10 cellular contexts compared by ENCODE assay signal in the genomic region with DNA sequence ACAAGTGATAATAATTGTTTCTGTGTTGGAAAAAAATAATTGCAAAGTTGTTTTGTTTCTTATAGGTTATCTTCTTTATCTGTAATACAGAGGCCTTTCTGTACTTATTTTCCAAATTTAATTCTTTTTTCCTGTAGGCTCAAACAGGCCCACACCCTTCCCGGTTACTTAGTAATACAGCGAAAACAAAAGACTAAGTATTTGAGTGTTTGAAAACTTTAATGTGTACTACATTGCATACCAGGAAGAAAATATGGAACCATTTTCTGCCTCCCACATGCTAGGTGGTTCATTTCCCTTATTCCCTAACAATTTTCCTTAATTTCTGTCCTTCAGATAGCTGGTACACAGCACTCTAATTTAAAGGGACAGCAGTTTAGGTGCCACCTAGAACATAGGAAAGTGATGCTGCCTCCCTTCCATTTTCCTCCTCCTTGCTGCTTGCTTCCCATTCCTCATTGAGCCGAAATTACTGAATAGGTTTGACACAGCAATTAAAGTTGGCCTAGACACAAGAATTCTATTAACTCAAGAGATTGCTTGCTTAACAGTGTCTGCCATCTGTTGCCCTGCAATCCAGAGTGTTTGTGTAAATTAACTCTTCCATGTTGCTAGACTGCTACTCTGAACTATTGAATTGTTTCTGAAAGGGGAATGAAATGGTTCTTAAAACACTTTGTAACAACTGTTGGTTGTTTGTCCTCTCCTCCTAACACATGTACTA. TPM values are rescaled to one million over a fixed set of nuclear protein-coding genes. Genes with fewer than 3 reads are reported as not detected.
DNase-seq lines count a peak whose midpoint lies in the region; ATAC-seq and TF ChIP-seq lines count a peak whose summit lies in the region.
"Had no signal": no experiment of that assay in that cellular context is flagged by ENCODE, and none has a peak within 500 bp of the region (broad histone marks: within the 10 kb centered on the region; RNA-seq: fewer than 3 reads in every experiment).

No MANE protein-coding gene starts in this region.

- TF ChIP-seq EP300 in transverse colon (IDR thresholded peaks at IDR 0.05; ENCODE audit: low read depth): no peak

- H3K4me1 Mint-ChIP-seq in activated naive CD4-positive, alpha-beta T cell treated with anti-CD3 and anti-CD28 coated beads, Interleukin-2, amount 50 U/mL, for 24 hours: peaks cover 24% of the 10 kb centered on the region
- no peaks in the 10 kb centered on the region for H3K4me1 Mint-ChIP-seq in WTC11

- no peak for TF ChIP-seq CTCF in WTC11 (IDR thresholded peaks at IDR 0.05)
- TF ChIP-seq CTCF in transverse colon (IDR thresholded peaks at IDR 0.05): no peak
- TF ChIP-seq CTCF in Peyer's patch (IDR thresholded peaks at IDR 0.05): no peak

- peak overlapping the region; percentile 42 to 67 (median 54) for H3K27ac ChIP-seq in transverse colon
- H3K27ac ChIP-seq in Peyer's patch: peak overlapping the region in 2 of 4 donors; percentile 14 to 56
- H3K27ac ChIP-seq: BLaER1 treated with 17β-estradiol and CSF1 and Interleukin-3, amounts not matched to agents 10 nM and 100 nM had no signal

- H3K4me3 ChIP-seq in transverse colon (no peak overlapping the region), Peyer's patch (no peak overlapping the region)
- H3K4me3 ChIP-seq: BLaER1 treated with 17β-estradiol and CSF1 and Interleukin-3, amounts not matched to agents 10 nM and 100 nM had no signal

- no peaks in the 10 kb centered on the region for H3K27me3 ChIP-seq in transverse colon
- H3K27me3 ChIP-seq in Peyer's patch: no peaks in the 10 kb centered on the region
- H3K27me3 ChIP-seq: BLaER1 treated with 17β-estradiol and CSF1 and Interleukin-3, amounts not matched to agents 10 nM and 100 nM had no signal

- peaks cover 19% of the 10 kb centered on the region for H3K36me3 Mint-ChIP-seq in activated naive CD4-positive, alpha-beta T cell treated with anti-CD3 and anti-CD28 coated beads, Interleukin-2, amount 50 U/mL, for 24 hours
- H3K36me3 Mint-ChIP-seq in WTC11: peaks cover 22% of the 10 kb centered on the region

- POLR2A ChIA-PET in WTC11 (lab: Charles Lee): no interaction called here

- no peak for DNase-seq in activated naive CD4-positive, alpha-beta T cell treated with Interleukin-2 at 50 U/mL for 16 hours
- no peak for DNase-seq in WTC11 (ENCODE audit: low spot score)
- DNase-seq in hepatic stellate cell (ENCODE audit: low spot score): peak; percentile 6
- DNase-seq in transverse colon: no peak
- no peak for DNase-seq in activated gamma-delta T cell treated with Interleukin-2 at 50 U/mL for 16 hours
- no peak for DNase-seq in Peyer's patch
- DNase-seq: activated naive CD4-positive, alpha-beta T cell treated with anti-CD3 and anti-CD28 coated beads for 36 hours had no signal

- H3K9me3 Mint-ChIP-seq in activated naive CD4-positive, alpha-beta T cell treated with anti-CD3 and anti-CD28 coated beads, Interleukin-2, amount 50 U/mL, for 24 hours: no peaks in the 10 kb centered on the region
- no peaks in the 10 kb centered on the region for H3K9me3 Mint-ChIP-seq in WTC11
- H3K9me3 Mint-ChIP-seq: activated naive CD4-positive, alpha-beta T cell treated with anti-CD3 and anti-CD28 coated beads for 36 hours had no signal

- in situ Hi-C loops in transverse colon (cut with MboI; ENCODE audit: low pct_ligation_motif_present in 1 of 4, low pct_unique_long_range_greater_than_20kb in 1 of 4, low sequenced_read_pairs in 3 of 4): no loop called here

- peak overlapping the region; percentile 12 for H3K27ac Mint-ChIP-seq in activated naive CD4-positive, alpha-beta T cell treated with anti-CD3 and anti-CD28 coated beads, Interleukin-2, amount 50 U/mL, for 24 hours
- peak overlapping the region; percentile 59 for H3K27ac Mint-ChIP-seq in WTC11
- H3K27ac Mint-ChIP-seq: activated naive CD4-positive, alpha-beta T cell treated with anti-CD3 and anti-CD28 coated beads for 36 hours had no signal

- H3K36me3 ChIP-seq in transverse colon (no peaks in the 10 kb centered on the region), Peyer's patch (peaks cover 0 to 26% (median 0%) of the 10 kb centered on the region in 3 donors)

- 37 to 58% methylated on average over 3 of the region's 3 CpGs for WGBS in transverse colon (ENCODE audit: low coverage in 1 of 2), 2 donors

- no peaks in the 10 kb centered on the region for H3K27me3 Mint-ChIP-seq in activated naive CD4-positive, alpha-beta T cell treated with anti-CD3 and anti-CD28 coated beads, Interleukin-2, amount 50 U/mL, for 24 hours
- H3K27me3 Mint-ChIP-seq in WTC11 (ENCODE audit: low read depth): no peaks in the 10 kb centered on the region

- ATAC-seq in WTC11 (no peak), GM18498 (IDR thresholded peaks at IDR 0.05; ENCODE audit: unreplicated experiment) (no peak)

- H3K4me1 ChIP-seq in transverse colon (peaks cover 4 to 34% (median 19%) of the 10 kb centered on the region in 4 donors), Peyer's patch (peaks cover 0 to 14% (median 0%) of the 10 kb centered on the region in 4 donors)

- H3K9me3 ChIP-seq in transverse colon (no peaks in the 10 kb centered on the region), Peyer's patch (no peaks in the 10 kb centered on the region)
- H3K9me3 ChIP-seq: BLaER1 treated with 17β-estradiol and CSF1 and Interleukin-3, amounts not matched to agents 10 nM and 100 nM had no signal

- H3K4me3 Mint-ChIP-seq in activated naive CD4-positive, alpha-beta T cell treated with anti-CD3 and anti-CD28 coated beads, Interleukin-2, amount 50 U/mL, for 24 hours: no peak overlapping the region
- H3K4me3 Mint-ChIP-seq in WTC11: no peak overlapping the region
- H3K4me3 Mint-ChIP-seq: activated naive CD4-positive, alpha-beta T cell treated with anti-CD3 and anti-CD28 coated beads for 36 hours had no signal

- CTCF ChIA-PET in WTC11 (lab: Charles Lee): no interaction called here

- intact Hi-C loops in transverse colon (cut with DNase I; ENCODE audit: low total_unique reads): no loop called here

- no peak for TF ChIP-seq POLR2A in transverse colon (IDR thresholded peaks at IDR 0.05)
- TF ChIP-seq POLR2A in Peyer's patch (IDR thresholded peaks at IDR 0.05): no peak

TF ChIP-seq in WTC11, 78 proteins besides CTCF, POLR2A, EP300 and RAD21:
- TF ChIP-seq ZNF138 (CRISPR knock-in tag; conservative IDR thresholded peaks at IDR 0.05): no peak
- no peak for TF ChIP-seq IRF2 (CRISPR knock-in tag; IDR thresholded peaks at IDR 0.05; ENCODE audit: borderline replicate concordance, low read depth)
- TF ChIP-seq TCF7 (CRISPR knock-in tag; IDR thresholded peaks at IDR 0.05; ENCODE audit: low read depth): no peak
- TF ChIP-seq NR3C1 (CRISPR knock-in tag; conservative IDR thresholded peaks at IDR 0.05; ENCODE audit: low read depth): no peak
- TF ChIP-seq, protein P1, sequence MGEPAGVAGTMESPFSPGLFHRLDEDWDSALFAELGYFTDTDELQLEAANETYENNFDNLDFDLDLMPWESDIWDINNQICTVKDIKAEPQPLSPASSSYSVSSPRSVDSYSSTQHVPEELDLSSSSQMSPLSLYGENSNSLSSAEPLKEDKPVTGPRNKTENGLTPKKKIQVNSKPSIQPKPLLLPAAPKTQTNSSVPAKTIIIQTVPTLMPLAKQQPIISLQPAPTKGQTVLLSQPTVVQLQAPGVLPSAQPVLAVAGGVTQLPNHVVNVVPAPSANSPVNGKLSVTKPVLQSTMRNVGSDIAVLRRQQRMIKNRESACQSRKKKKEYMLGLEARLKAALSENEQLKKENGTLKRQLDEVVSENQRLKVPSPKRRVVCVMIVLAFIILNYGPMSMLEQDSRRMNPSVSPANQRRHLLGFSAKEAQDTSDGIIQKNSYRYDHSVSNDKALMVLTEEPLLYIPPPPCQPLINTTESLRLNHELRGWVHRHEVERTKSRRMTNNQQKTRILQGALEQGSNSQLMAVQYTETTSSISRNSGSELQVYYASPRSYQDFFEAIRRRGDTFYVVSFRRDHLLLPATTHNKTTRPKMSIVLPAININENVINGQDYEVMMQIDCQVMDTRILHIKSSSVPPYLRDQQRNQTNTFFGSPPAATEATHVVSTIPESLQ (CRISPR knock-in tag; IDR thresholded peaks at IDR 0.05): no peak
- TF ChIP-seq TEAD4 (CRISPR knock-in tag; IDR thresholded peaks at IDR 0.05): no peak
- TF ChIP-seq, protein P2, sequence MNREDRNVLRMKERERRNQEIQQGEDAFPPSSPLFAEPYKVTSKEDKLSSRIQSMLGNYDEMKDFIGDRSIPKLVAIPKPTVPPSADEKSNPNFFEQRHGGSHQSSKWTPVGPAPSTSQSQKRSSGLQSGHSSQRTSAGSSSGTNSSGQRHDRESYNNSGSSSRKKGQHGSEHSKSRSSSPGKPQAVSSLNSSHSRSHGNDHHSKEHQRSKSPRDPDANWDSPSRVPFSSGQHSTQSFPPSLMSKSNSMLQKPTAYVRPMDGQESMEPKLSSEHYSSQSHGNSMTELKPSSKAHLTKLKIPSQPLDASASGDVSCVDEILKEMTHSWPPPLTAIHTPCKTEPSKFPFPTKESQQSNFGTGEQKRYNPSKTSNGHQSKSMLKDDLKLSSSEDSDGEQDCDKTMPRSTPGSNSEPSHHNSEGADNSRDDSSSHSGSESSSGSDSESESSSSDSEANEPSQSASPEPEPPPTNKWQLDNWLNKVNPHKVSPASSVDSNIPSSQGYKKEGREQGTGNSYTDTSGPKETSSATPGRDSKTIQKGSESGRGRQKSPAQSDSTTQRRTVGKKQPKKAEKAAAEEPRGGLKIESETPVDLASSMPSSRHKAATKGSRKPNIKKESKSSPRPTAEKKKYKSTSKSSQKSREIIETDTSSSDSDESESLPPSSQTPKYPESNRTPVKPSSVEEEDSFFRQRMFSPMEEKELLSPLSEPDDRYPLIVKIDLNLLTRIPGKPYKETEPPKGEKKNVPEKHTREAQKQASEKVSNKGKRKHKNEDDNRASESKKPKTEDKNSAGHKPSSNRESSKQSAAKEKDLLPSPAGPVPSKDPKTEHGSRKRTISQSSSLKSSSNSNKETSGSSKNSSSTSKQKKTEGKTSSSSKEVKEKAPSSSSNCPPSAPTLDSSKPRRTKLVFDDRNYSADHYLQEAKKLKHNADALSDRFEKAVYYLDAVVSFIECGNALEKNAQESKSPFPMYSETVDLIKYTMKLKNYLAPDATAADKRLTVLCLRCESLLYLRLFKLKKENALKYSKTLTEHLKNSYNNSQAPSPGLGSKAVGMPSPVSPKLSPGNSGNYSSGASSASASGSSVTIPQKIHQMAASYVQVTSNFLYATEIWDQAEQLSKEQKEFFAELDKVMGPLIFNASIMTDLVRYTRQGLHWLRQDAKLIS (CRISPR knock-in tag; IDR thresholded peaks at IDR 0.05; ENCODE audit: borderline replicate concordance): no peak

RNA-seq across cellular contexts. Expression of a gene that starts 24.2 kb away (rescaled TPM):
- total RNA-seq in WTC11 (2021) (95.3 to 109 TPM (median 99.7 TPM) in 3 replicates), transverse colon (10 to 100 TPM; 30.3 to 60.5 (median 42.4) TPM), Peyer's patch (10 to 100 TPM; 62.7 to 95.7 (median 65.7) TPM)
